Comparison of ENCODE assay signal across 17 cellular contexts in genomic region chr6:11236915-11237314, GRCh38. TPM values are rescaled to one million over a fixed set of nuclear protein-coding genes. Genes with fewer than 3 reads are reported as not detected.
DNase-seq lines count a peak whose midpoint lies in the region; ATAC-seq and TF ChIP-seq lines count a peak whose summit lies in the region.
"Had no signal": no experiment of that assay in that cellular context is flagged by ENCODE, and none has a peak within 500 bp of the region (broad histone marks: within the 10 kb centered on the region; RNA-seq: fewer than 3 reads in every experiment).

No MANE protein-coding gene starts in this region.

- H3K4me1 Mint-ChIP-seq in activated CD4-positive, alpha-beta T cell treated with anti-CD3 and anti-CD28 coated beads for 36 hours, result peaks cover 39% of the 10 kb centered on the region
- H3K4me1 Mint-ChIP-seq in chondrocyte (ENCODE audit: low read depth), result peaks cover 29% of the 10 kb centered on the region
- peaks cover 55% of the 10 kb centered on the region for H3K4me1 Mint-ChIP-seq in nephron progenitor cell

- TF ChIP-seq CTCF in RWPE1 (conservative IDR thresholded peaks at IDR 0.05; ENCODE audit: low read depth) (no peak), chondrocyte (IDR thresholded peaks at IDR 0.05) (no peak), nephron progenitor cell (IDR thresholded peaks at IDR 0.05) (no peak)

- H3K27ac ChIP-seq in RWPE1, result peak overlapping the region; percentile 62; the same call in 1 of the 2 replicates
- H3K27ac ChIP-seq: C4-2B, epithelial cell of prostate, sigmoid colon, SK-N-MC, VCaP had no signal

- peaks cover 3% of the 10 kb centered on the region for H3K36me3 Mint-ChIP-seq in activated CD4-positive, alpha-beta T cell treated with anti-CD3 and anti-CD28 coated beads for 36 hours (ENCODE audit: low read depth)
- no peaks in the 10 kb centered on the region for H3K36me3 Mint-ChIP-seq in chondrocyte (ENCODE audit: low read depth)
- H3K36me3 Mint-ChIP-seq in nephron progenitor cell (ENCODE audit: low read depth), result no peaks in the 10 kb centered on the region

- intact Hi-C loops in activated CD4-positive, alpha-beta T cell treated with anti-CD3 and anti-CD28 coated beads for 36 hours (cut with DNase I, micrococcal nuclease), result loop anchor here in 1 of 2 experiments (1.0 to 10.0 kb wide), 2 partner anchors 80 to 542 kb away; partner anchors contain the start of genes C6orf52 and PAK1IP1

- no peak overlapping the region for H3K4me3 Mint-ChIP-seq in activated CD4-positive, alpha-beta T cell treated with anti-CD3 and anti-CD28 coated beads for 36 hours
- H3K4me3 Mint-ChIP-seq in chondrocyte (ENCODE audit: unreplicated experiment) (no peak overlapping the region), nephron progenitor cell (peak overlapping the region; percentile 33)

- H3K27ac Mint-ChIP-seq in activated CD4-positive, alpha-beta T cell treated with anti-CD3 and anti-CD28 coated beads for 36 hours, result peak overlapping the region; percentile 62
- H3K27ac Mint-ChIP-seq in chondrocyte (ENCODE audit: unreplicated experiment), result peak overlapping the region; percentile 42
- no peak overlapping the region for H3K27ac Mint-ChIP-seq in nephron progenitor cell

- H3K9me3 Mint-ChIP-seq in activated CD4-positive, alpha-beta T cell treated with anti-CD3 and anti-CD28 coated beads for 36 hours (ENCODE audit: low read depth), result no peaks in the 10 kb centered on the region
- H3K9me3 Mint-ChIP-seq in chondrocyte (ENCODE audit: low read depth), result no peaks in the 10 kb centered on the region
- H3K9me3 Mint-ChIP-seq in nephron progenitor cell, result peaks cover 4% of the 10 kb centered on the region

- CTCF ChIA-PET in activated CD4-positive, alpha-beta T cell treated with anti-CD3 and anti-CD28 coated beads for 36 hours (lab: Charles Lee), result no interaction called here
- CTCF ChIA-PET in RWPE1 (lab: Yijun Ruan, JAX), result interaction anchor here (0.7 kb wide), 1 partner anchor 91 kb away, joined by 3 read pairs; no protein-coding TSS in a partner anchor

- DNase-seq in activated CD4-positive, alpha-beta T cell treated with anti-CD3 and anti-CD28 coated beads for 36 hours, result no peak
- DNase-seq in activated CD4-positive, alpha-beta T cell treated with anti-CD3 and anti-CD28 coated beads for 48 hours, result no peak
- no peak for DNase-seq in RWPE1 (ENCODE audit: low spot score)
- no peak for DNase-seq in chondrocyte (ENCODE audit: low spot score)
- no peak for DNase-seq in nephron progenitor cell
- no peak for DNase-seq in SW 1271 (lab: John Stamatoyannopoulos, UW)
- DNase-seq in NCI-H146 treated with DMSO at 0.1 percent for 48 hours (lab: John Stamatoyannopoulos, UW; ENCODE audit: unreplicated experiment), result no peak
- DNase-seq: activated CD8-positive, alpha-beta memory T cell treated with anti-CD3 and anti-CD28 coated beads, Interleukin-2, amount 50 U/mL, for 48 hours; anterior cingulate cortex; midbrain; NCI-H526 treated with DMSO at 0.1 percent for 48 hours; sigmoid colon had no signal

- POLR2A ChIA-PET in activated CD4-positive, alpha-beta T cell treated with anti-CD3 and anti-CD28 coated beads for 36 hours (lab: Charles Lee), result no interaction called here
- POLR2A ChIA-PET in RWPE1 (lab: Yijun Ruan, JAX; ENCODE audit: low non-redundant PET), result no interaction called here

- H3K27me3 Mint-ChIP-seq in activated CD4-positive, alpha-beta T cell treated with anti-CD3 and anti-CD28 coated beads for 36 hours, result no peaks in the 10 kb centered on the region
- no peaks in the 10 kb centered on the region for H3K27me3 Mint-ChIP-seq in chondrocyte (ENCODE audit: low read depth)
- H3K27me3 Mint-ChIP-seq in nephron progenitor cell (ENCODE audit: low read depth, poor library complexity), result no peaks in the 10 kb centered on the region

- no peak for ATAC-seq in activated CD4-positive, alpha-beta T cell treated with anti-CD3 and anti-CD28 coated beads for 36 hours
- ATAC-seq in GM21367 (IDR thresholded peaks at IDR 0.05; ENCODE audit: unreplicated experiment), result no peak

RNA-seq across cellular contexts. Expression of gene NEDD9, which starts 4.4 kb away (rescaled TPM):
- total RNA-seq in activated CD4-positive, alpha-beta T cell treated with anti-CD3 and anti-CD28 coated beads for 36 hours, result 10 to 100 TPM; 23.6 to 27.3 TPM
- 23.2 to 42.0 TPM (median 25.2 TPM) in 3 replicates for total RNA-seq in chondrocyte
